ENCODE assay signal across 27 cellular contexts in genomic region chr16:23898682-23899430, GRCh38.
"Had no signal": no experiment of that assay in that cellular context is flagged by ENCODE, and none has a peak within 500 bp of the region (broad histone marks: within the 10 kb centered on the region; RNA-seq: fewer than 3 reads in every experiment).

No MANE protein-coding gene starts in this region.

- H3K27me3 Mint-ChIP-seq: activated CD4-positive, alpha-beta T cell treated with anti-CD3 and anti-CD28 coated beads for 36 hours; activated naive CD8-positive, alpha-beta T cell treated with anti-CD3 and anti-CD28 coated beads, Interleukin-2, amount 10 ng/mL, durations not matched to agents 7 days and 5 days; activated T-cell treated with anti-CD3 and anti-CD28 coated beads, Interleukin-2, amount 50 U/mL, for 24 hours; activated T-helper 17 cell treated with anti-CD3 and anti-CD28 coated beads, Interleukin-2, amount 50 U/mL, for 72 hours had no signal

- H3K27ac ChIP-seq: coronary artery, epithelial cell of prostate, heart right ventricle, neutrophil, ovary, prostate gland, right atrium auricular region, thoracic aorta, upper lobe of left lung had no signal

- H3K27ac Mint-ChIP-seq: activated CD4-positive, alpha-beta T cell treated with anti-CD3 and anti-CD28 coated beads for 36 hours; activated T-cell treated with anti-CD3 and anti-CD28 coated beads, Interleukin-2, amount 50 U/mL, for 24 hours; activated T-helper 17 cell treated with anti-CD3 and anti-CD28 coated beads, Interleukin-2, amount 50 U/mL, for 72 hours; endodermal cell; nephron; WTC11 had no signal

- H3K4me3 Mint-ChIP-seq: activated CD4-positive, alpha-beta T cell treated with anti-CD3 and anti-CD28 coated beads for 36 hours; activated T-cell treated with anti-CD3 and anti-CD28 coated beads, Interleukin-2, amount 50 U/mL, for 24 hours; activated T-helper 17 cell treated with anti-CD3 and anti-CD28 coated beads, Interleukin-2, amount 50 U/mL, for 72 hours; endodermal cell; nephron; WTC11 had no signal

- FAIRE-seq: bronchial epithelial cell, keratinocyte had no signal

- H3K36me3 ChIP-seq: heart right ventricle, ovary, prostate gland, right atrium auricular region, thoracic aorta, upper lobe of left lung had no signal

- ATAC-seq: activated CD4-positive, alpha-beta T cell treated with anti-CD3 and anti-CD28 coated beads for 36 hours; activated T-helper 17 cell treated with anti-CD3 and anti-CD28 coated beads, Interleukin-2, amount 50 U/mL, for 72 hours; heart right ventricle; WTC11 had no signal

- H3K9me3 ChIP-seq: heart right ventricle, neutrophil, ovary, prostate gland, right atrium auricular region, thoracic aorta, upper lobe of left lung had no signal

- DNase-seq: activated CD4-positive, alpha-beta T cell treated with anti-CD3 and anti-CD28 coated beads for 36 hours; activated CD4-positive, alpha-beta T cell treated with anti-CD3 and anti-CD28 coated beads, Interleukin-2, amount 50 U/mL, for 4 hours; activated CD8-positive, alpha-beta memory T cell treated with anti-CD3 and anti-CD28 coated beads, Interleukin-2, amount 50 U/mL, for 4 hours; activated naive CD8-positive, alpha-beta T cell treated with anti-CD3 and anti-CD28 coated beads, Interleukin-2, amount 10 ng/mL, durations not matched to agents 7 days and 5 days; activated T-cell treated with anti-CD3 and anti-CD28 coated beads, Interleukin-2, amount 50 U/mL, for 24 hours; amygdala; cerebellar nuclear complex; endodermal cell; foreskin fibroblast; heart right ventricle; ovary; stimulated activated CD4-positive, alpha-beta T cell treated with anti-CD3 and anti-CD28 coated beads, Interleukin-4, amount 100 ng/mL, for 4 hours; T-helper 1 cell; T-helper 9 cell; upper lobe of left lung had no signal

- H3K27me3 ChIP-seq: neutrophil, ovary, right atrium auricular region, upper lobe of left lung had no signal

- H3K36me3 Mint-ChIP-seq: WTC11 had no signal

- H3K4me1 Mint-ChIP-seq: nephron had no signal

- H3K4me3 ChIP-seq: coronary artery, heart right ventricle, lung, ovary, prostate gland, right atrium auricular region, thoracic aorta, upper lobe of left lung had no signal

- H3K9me3 Mint-ChIP-seq: activated naive CD8-positive, alpha-beta T cell treated with anti-CD3 and anti-CD28 coated beads, Interleukin-2, amount 10 ng/mL, durations not matched to agents 7 days and 5 days; activated T-cell treated with anti-CD3 and anti-CD28 coated beads, Interleukin-2, amount 50 U/mL, for 24 hours; activated T-helper 17 cell treated with anti-CD3 and anti-CD28 coated beads, Interleukin-2, amount 50 U/mL, for 72 hours; endodermal cell; nephron; WTC11 had no signal

- H3K4me1 ChIP-seq: prostate gland, right atrium auricular region had no signal
